Comparison of ENCODE assay signal across 19 cellular contexts in the genomic region with DNA sequence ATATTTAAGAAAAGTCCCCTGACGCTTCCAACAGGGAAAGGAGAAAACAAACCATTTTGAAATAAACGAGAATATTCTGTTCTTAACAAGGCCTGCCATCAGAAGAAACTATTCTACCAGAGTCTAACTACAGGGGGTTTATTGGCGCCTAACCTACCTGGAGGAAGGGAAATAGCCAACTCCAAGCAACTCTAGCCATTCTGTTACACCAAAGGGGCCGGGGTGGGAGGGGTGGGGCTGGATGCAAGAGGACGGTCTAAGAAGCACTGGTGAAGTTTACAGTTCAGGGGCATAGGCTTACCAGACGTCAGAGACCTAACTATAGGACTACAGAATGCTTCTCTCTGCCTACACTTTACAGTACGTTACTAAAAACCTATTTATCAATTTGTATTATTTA.
DNase-seq lines count a peak whose midpoint lies in the region; ATAC-seq, FAIRE-seq and TF ChIP-seq lines count a peak whose summit lies in the region.
"Had no signal": no experiment of that assay in that cellular context is flagged by ENCODE, and none has a peak within 500 bp of the region (broad histone marks: within the 10 kb centered on the region; RNA-seq: fewer than 3 reads in every experiment).

No MANE protein-coding gene starts in this region.

- no peak overlapping the region for H4K91ac ChIP-seq in H9 (ENCODE audit: insufficient read length, low read depth, low read length)

- no peaks in the 10 kb centered on the region for H3K27me3 ChIP-seq in H9 (ENCODE audit: insufficient read depth, low read length)
- no peaks in the 10 kb centered on the region for H3K27me3 ChIP-seq in endodermal cell (ENCODE audit: control insufficient read depth, insufficient read depth, low read length, poor library complexity, severe bottlenecking)
- H3K27me3 ChIP-seq: BLaER1 had no signal

- H2AK5ac ChIP-seq in H9 (ENCODE audit: insufficient read length, low read length), result no peak overlapping the region

- intact Hi-C loops in posterior vena cava (cut with DNase I) (no loop called here), Right ventricle myocardium superior (cut with DNase I) (loop anchor here (10.0 kb wide), 1 partner anchor 1822 kb away; no protein-coding TSS in a partner anchor)

- H2BK5ac ChIP-seq in H9 (ENCODE audit: insufficient read length, low read length), result no peak overlapping the region

- H3K4ac ChIP-seq in H9 (ENCODE audit: low read depth, low read length), result no peak overlapping the region

- H3K18ac ChIP-seq in H9 (ENCODE audit: insufficient read length, low read depth, low read length), result no peak overlapping the region

- H3K9ac ChIP-seq in H9 (ENCODE audit: extremely low read depth, insufficient read length, low read length), result no peak overlapping the region
- no peak overlapping the region for H3K9ac ChIP-seq in endodermal cell (ENCODE audit: extremely low read depth, low read length, poor library complexity, severe bottlenecking)
- H3K9ac ChIP-seq: BLaER1 had no signal

- H3K4me1 Mint-ChIP-seq in H9, result peaks cover 2 to 4% of the 10 kb centered on the region in 2 experiments; a peak in 2 of 4 replicates
- H3K4me1 Mint-ChIP-seq in endodermal cell, result peaks cover 1% of the 10 kb centered on the region
- H3K4me1 Mint-ChIP-seq: B cell; CD4-positive, CD25-positive, alpha-beta regulatory T cell had no signal

- H3K27ac Mint-ChIP-seq in H9, result no peak overlapping the region
- H3K27ac Mint-ChIP-seq in endodermal cell, result peak overlapping the region; percentile 58
- H3K27ac Mint-ChIP-seq: B cell; CD4-positive, CD25-positive, alpha-beta regulatory T cell; CD8-positive, alpha-beta T cell had no signal

- WGBS in H9 (ENCODE audit: extremely low coverage, insufficient read length, low lambda C conversion rate), result no CpG with 5 or more reads among the region's 7 CpGs
- WGBS in endodermal cell (ENCODE audit: insufficient coverage in 1 of 2, insufficient read length in 1 of 2), 2 experiments, result 86 to 100% methylated on average over 1 to 7 of the region's 7 CpGs

- no peak for TF ChIP-seq POLR2A in H54 (IDR thresholded peaks at IDR 0.05; ENCODE audit: low read depth, low read length)

- no peaks in the 10 kb centered on the region for H4K20me1 ChIP-seq in H9 (ENCODE audit: control insufficient read depth, insufficient read depth, insufficient read length)
- H4K20me1 ChIP-seq: BLaER1 had no signal

- H2BK15ac ChIP-seq in H9 (ENCODE audit: low read depth, low read length), result no peak overlapping the region

- H3K56ac ChIP-seq in H9 (ENCODE audit: insufficient read length, low read depth, low read length), result no peak overlapping the region

- H3K79me1 ChIP-seq in H9 (ENCODE audit: insufficient read depth, low read depth, low read length, poor library complexity, severe bottlenecking), result no peaks in the 10 kb centered on the region

- H3K14ac ChIP-seq in H9 (ENCODE audit: insufficient read depth, low read length), result no peak overlapping the region

- no peak for ATAC-seq in HG03045 (IDR thresholded peaks at IDR 0.05; ENCODE audit: unreplicated experiment)
- no peak for ATAC-seq in Right ventricle myocardium superior (ENCODE audit: poor library complexity)
- ATAC-seq: CD8-positive, alpha-beta T cell had no signal

- no peak overlapping the region for H2BK20ac ChIP-seq in H9 (ENCODE audit: low read depth, low read length, poor library complexity, severe bottlenecking)

- no peak overlapping the region for H4K5ac ChIP-seq in H9 (ENCODE audit: insufficient read length, low read depth, low read length)

- H3K23ac ChIP-seq in H9 (ENCODE audit: insufficient read length, low read depth, low read length), result no peak overlapping the region

- no peak overlapping the region for H3K4me3 Mint-ChIP-seq in H9
- no peak overlapping the region for H3K4me3 Mint-ChIP-seq in endodermal cell
- H3K4me3 Mint-ChIP-seq: B cell; CD4-positive, CD25-positive, alpha-beta regulatory T cell; CD8-positive, alpha-beta T cell had no signal

- H3K36me3 Mint-ChIP-seq in H9 (ENCODE audit: insufficient read depth in 1 of 3, low read depth in 3 of 3) (no peaks in the 10 kb centered on the region), endodermal cell (ENCODE audit: low read depth) (no peaks in the 10 kb centered on the region)
- H3K36me3 Mint-ChIP-seq: CD4-positive, CD25-positive, alpha-beta regulatory T cell; CD8-positive, alpha-beta T cell had no signal

- H4K8ac ChIP-seq in H9 (replicated peaks; ENCODE audit: insufficient read length, low read depth, low read length), result no peak overlapping the region

- H3K79me2 ChIP-seq in H9 (ENCODE audit: insufficient read depth, low read length), result no peaks in the 10 kb centered on the region

- no peak overlapping the region for H3K27ac ChIP-seq in H9 (ENCODE audit: insufficient read length, low read depth, low read length)
- H3K27ac ChIP-seq in endodermal cell (ENCODE audit: low read depth, low read length), result no peak overlapping the region
- H3K27ac ChIP-seq: BLaER1, C4-2B had no signal

- DNase-seq in H9 (peak; percentile 33), endodermal cell (no peak), iPS-NIHi7 (ENCODE audit: extremely low spot score) (peak; percentile 34), posterior vena cava (ENCODE audit: low spot score) (no peak), H54 (ENCODE audit: insufficient read length, low spot score) (no peak), Right ventricle myocardium superior (no peak)
- DNase-seq: Caco-2; CD4-positive, CD25-positive, alpha-beta regulatory T cell; CD8-positive, alpha-beta T cell; DMS153; DND-41; HCEC 1CT had no signal

- H3T11ph ChIP-seq in H9 (ENCODE audit: low read length), result no peak overlapping the region

- H3K4me1 ChIP-seq in H9 (ENCODE audit: insufficient read depth, low read length) (no peaks in the 10 kb centered on the region), endodermal cell (ENCODE audit: control insufficient read depth, insufficient read depth, low read length) (no peaks in the 10 kb centered on the region)
- H3K4me1 ChIP-seq: Caco-2 had no signal

- H3K4me2 ChIP-seq in H9 (ENCODE audit: insufficient read depth, insufficient read length, low read length), result no peak overlapping the region
- H3K4me2 ChIP-seq: BLaER1 had no signal

- TF ChIP-seq CTCF in H9 (conservative IDR thresholded peaks at IDR 0.05) (no peak), endodermal cell (conservative IDR thresholded peaks at IDR 0.05) (no peak)

- H2BK12ac ChIP-seq in H9 (ENCODE audit: insufficient read length, low read depth, low read length), result no peak overlapping the region

- no peaks in the 10 kb centered on the region for H3K9me3 Mint-ChIP-seq in H9
- H3K9me3 Mint-ChIP-seq in endodermal cell, result no peaks in the 10 kb centered on the region
- H3K9me3 Mint-ChIP-seq: CD8-positive, alpha-beta T cell had no signal

- H3K23me2 ChIP-seq in H9 (ENCODE audit: insufficient read length, low read depth, low read length, poor library complexity, severe bottlenecking), result no peaks in the 10 kb centered on the region

- no peak overlapping the region for H2AFZ ChIP-seq in H9 (ENCODE audit: low read length)

- no peaks in the 10 kb centered on the region for H3K9me3 ChIP-seq in H9 (ENCODE audit: control insufficient read depth, low read depth, low read length)
- no peaks in the 10 kb centered on the region for H3K9me3 ChIP-seq in endodermal cell (ENCODE audit: control insufficient read depth, low read length)
- H3K9me3 ChIP-seq: BLaER1, Caco-2 had no signal

- H3K27me3 Mint-ChIP-seq in H9 (ENCODE audit: low read depth), result no peaks in the 10 kb centered on the region
- no peaks in the 10 kb centered on the region for H3K27me3 Mint-ChIP-seq in endodermal cell (ENCODE audit: insufficient read depth)
- H3K27me3 Mint-ChIP-seq: B cell had no signal

- no peak overlapping the region for H3K4me3 ChIP-seq in endodermal cell (ENCODE audit: low read length)
- H3K4me3 ChIP-seq: BLaER1 had no signal

- FAIRE-seq in H54 (lab: Jason Lieb, UNC), result no peak
- FAIRE-seq: G401.6, GM12892, H1 had no signal

- no peak overlapping the region for H2BK120ac ChIP-seq in H9 (ENCODE audit: low read depth, low read length, poor library complexity, severe bottlenecking)

- H3K36me3 ChIP-seq in endodermal cell (ENCODE audit: control insufficient read depth, insufficient read depth, low read length), result no peaks in the 10 kb centered on the region
- H3K36me3 ChIP-seq: BLaER1 had no signal

Comparison
In these comparisons a context has a peak if more than half of its experiments do, and no peak if none do; other contexts are left out.
1. DNase-seq: peak in H9 (single experiment) and iPS-NIHi7 (single experiment); none in endodermal cell (single experiment), posterior vena cava (single experiment), H54 (single experiment) and Right ventricle myocardium superior (single experiment).